In the genomic region with DNA sequence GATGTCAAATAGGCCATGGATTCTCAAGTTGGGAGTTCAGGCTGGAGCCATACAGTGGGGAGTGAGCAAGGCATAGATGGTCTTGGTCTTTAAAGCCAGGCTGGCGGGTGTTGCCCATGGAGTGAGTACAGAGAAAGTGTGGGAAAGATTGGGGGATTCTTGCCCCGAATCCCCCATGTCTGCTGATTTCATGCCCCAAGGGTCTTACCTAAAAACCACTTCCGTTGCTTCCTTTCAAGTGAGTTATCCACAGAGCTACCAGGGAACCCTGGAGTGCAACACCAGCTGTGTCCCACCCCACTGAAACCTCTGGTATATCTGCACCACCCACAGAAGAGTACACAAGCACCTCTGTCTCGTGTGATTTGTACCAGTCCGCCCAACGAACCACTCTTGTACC, we compare ENCODE assay signal across 20 cellular contexts. TPM values are rescaled to one million over a fixed set of nuclear protein-coding genes. Genes with fewer than 3 reads are reported as not detected.
DNase-seq lines count a peak whose midpoint lies in the region; ATAC-seq and TF ChIP-seq lines count a peak whose summit lies in the region.
"Had no signal": no experiment of that assay in that cellular context is flagged by ENCODE, and none has a peak within 500 bp of the region (broad histone marks: within the 10 kb centered on the region; RNA-seq: fewer than 3 reads in every experiment).

No MANE protein-coding gene starts in this region.

- no peak for ATAC-seq in right cardiac atrium
- no peak for ATAC-seq in lung (ENCODE audit: insufficient read depth, low FRiP score)
- ATAC-seq: Panc1 had no signal

- H3K27me3 ChIP-seq in left ventricle myocardium inferior (ENCODE audit: low read depth) (no peaks in the 10 kb centered on the region), right cardiac atrium (ENCODE audit: control insufficient read depth, insufficient read depth) (no peaks in the 10 kb centered on the region), HUES48 (ENCODE audit: control insufficient read depth, insufficient read depth, low read length) (no peaks in the 10 kb centered on the region), lung (ENCODE audit: control insufficient read depth, insufficient read depth) (no peaks in the 10 kb centered on the region), ascending aorta (no peaks in the 10 kb centered on the region)
- H3K27me3 ChIP-seq: SJSA1 had no signal

- intact Hi-C loops in left ventricle myocardium inferior (cut with micrococcal nuclease), result no loop called here
- intact Hi-C loops in right cardiac atrium (cut with DNase I), result no loop called here
- intact Hi-C loops in ascending aorta (cut with DNase I), result no loop called here

- peak overlapping the region; percentile 74 for H3K27ac ChIP-seq in left ventricle myocardium inferior (replicated peaks)
- no peak overlapping the region for H3K27ac ChIP-seq in right cardiac atrium (ENCODE audit: low read length)
- H3K27ac ChIP-seq in HUES48 (ENCODE audit: low read depth, low read length), result peak overlapping the region; percentile 21
- H3K27ac ChIP-seq in lung (ENCODE audit: low read depth in 1 of 2, low read length in 1 of 2), result peak overlapping the region in 1 of 2 donors; percentile 29
- no peak overlapping the region for H3K27ac ChIP-seq in ascending aorta
- H3K27ac ChIP-seq: C4-2B, KMS-11, SJSA1 had no signal

- H3K4me3 ChIP-seq in left ventricle myocardium inferior, result no peak overlapping the region
- H3K4me3 ChIP-seq in right cardiac atrium (ENCODE audit: low read length), result no peak overlapping the region
- H3K4me3 ChIP-seq in HUES48 (ENCODE audit: low read depth, low read length), result no peak overlapping the region
- H3K4me3 ChIP-seq in lung, result no peak overlapping the region
- H3K4me3 ChIP-seq in ascending aorta, result no peak overlapping the region
- H3K4me3 ChIP-seq: SJSA1 had no signal

- 91% methylated on average over 6 of the region's 6 CpGs for WGBS in right cardiac atrium
- WGBS in lung, 2 donors, result 89 to 97% methylated on average over 6 of the region's 6 CpGs

- no peaks in the 10 kb centered on the region for H3K9me3 ChIP-seq in left ventricle myocardium inferior (replicated peaks)
- no peaks in the 10 kb centered on the region for H3K9me3 ChIP-seq in right cardiac atrium (ENCODE audit: control insufficient read depth, low read length)
- no peaks in the 10 kb centered on the region for H3K9me3 ChIP-seq in HUES48 (ENCODE audit: control insufficient read depth, insufficient read depth, low read length)
- no peaks in the 10 kb centered on the region for H3K9me3 ChIP-seq in lung (ENCODE audit: control insufficient read depth in 2 of 2, insufficient read depth in 1 of 2, low read length in 1 of 2)
- H3K9me3 ChIP-seq in ascending aorta, result no peaks in the 10 kb centered on the region
- H3K9me3 ChIP-seq: SJSA1 had no signal

- TF ChIP-seq CTCF in left ventricle myocardium inferior (IDR thresholded peaks at IDR 0.05; ENCODE audit: borderline replicate concordance), result no peak
- no peak for TF ChIP-seq CTCF in lung (IDR thresholded peaks at IDR 0.05; ENCODE audit: control extremely low read depth, extremely low read depth)
- TF ChIP-seq CTCF in ascending aorta (IDR thresholded peaks at IDR 0.05), result no peak

- H3K36me3 ChIP-seq in left ventricle myocardium inferior (no peaks in the 10 kb centered on the region), HUES48 (ENCODE audit: control insufficient read depth, insufficient read depth, low read length) (no peaks in the 10 kb centered on the region), lung (ENCODE audit: control insufficient read depth in 2 of 2, insufficient read depth in 2 of 2, low read length in 2 of 2) (no peaks in the 10 kb centered on the region), ascending aorta (no peaks in the 10 kb centered on the region)
- H3K36me3 ChIP-seq: SJSA1 had no signal

- no peak overlapping the region for H3K9ac ChIP-seq in HUES48 (ENCODE audit: low read depth, low read length)
- H3K9ac ChIP-seq: KMS-11 had no signal

- peaks cover 99% of the 10 kb centered on the region for H3K4me1 ChIP-seq in left ventricle myocardium inferior
- peaks cover 4% of the 10 kb centered on the region for H3K4me1 ChIP-seq in right cardiac atrium (ENCODE audit: control insufficient read depth, insufficient read depth, low read length)
- peaks cover 33% of the 10 kb centered on the region for H3K4me1 ChIP-seq in HUES48 (ENCODE audit: control insufficient read depth, insufficient read depth, low read length)
- peaks cover 0 to 7% of the 10 kb centered on the region in 2 donors for H3K4me1 ChIP-seq in lung (ENCODE audit: control insufficient read depth in 2 of 2, insufficient read depth in 2 of 2, low read length in 2 of 2)
- H3K4me1 ChIP-seq in ascending aorta, result peaks cover 3 to 5% of the 10 kb centered on the region in 2 donors
- H3K4me1 ChIP-seq: SJSA1 had no signal

- DNase-seq in left ventricle myocardium inferior, result no peak
- no peak for DNase-seq in right cardiac atrium
- DNase-seq in lung (ENCODE audit: low spot score), result peak; percentile 21
- DNase-seq in putamen (ENCODE audit: low spot score), result no peak
- no peak for DNase-seq in HCEC 1CT
- DNase-seq in ascending aorta (ENCODE audit: low spot score in 2 of 2), result no peak
- DNase-seq: Calu3; CD8-positive, alpha-beta memory T cell; GDM1; NCI-H1694; NCI-H2081; NCI-H2171; NCI-H345; NCI-H524 treated with DMSO at 0.1 percent for 48 hours; NCI-H82 had no signal

RNA-seq across cellular contexts. Expression of gene FHOD3, which starts 31.4 kb away (rescaled TPM):
- total RNA-seq in left ventricle myocardium inferior, result 346 TPM
- total RNA-seq in right cardiac atrium, result 100 to 1,000 TPM; 118 to 157 (median 142) TPM
- polyA plus RNA-seq in right cardiac atrium, result 118 TPM
- 1 to 10 TPM; 4.4 to 7.4 TPM for total RNA-seq in lung
- polyA plus RNA-seq in lung, result 1 to 10 TPM; 1.0 to 1.3 TPM
- total RNA-seq in ascending aorta, result 12.7 TPM
- total RNA-seq: CD8-positive, alpha-beta memory T cell had no signal
- polyA plus RNA-seq: CD8-positive, alpha-beta memory T cell had no signal

Comparison
In these comparisons a context has a peak if more than half of its experiments do, and no peak if none do; other contexts are left out.
1. H3K27ac ChIP-seq: peak in left ventricle myocardium inferior (single experiment) and HUES48 (single experiment); none in right cardiac atrium (single experiment) and ascending aorta (0 of 2).